ENCODE assay signal across 1 cellular context in the genomic region with DNA sequence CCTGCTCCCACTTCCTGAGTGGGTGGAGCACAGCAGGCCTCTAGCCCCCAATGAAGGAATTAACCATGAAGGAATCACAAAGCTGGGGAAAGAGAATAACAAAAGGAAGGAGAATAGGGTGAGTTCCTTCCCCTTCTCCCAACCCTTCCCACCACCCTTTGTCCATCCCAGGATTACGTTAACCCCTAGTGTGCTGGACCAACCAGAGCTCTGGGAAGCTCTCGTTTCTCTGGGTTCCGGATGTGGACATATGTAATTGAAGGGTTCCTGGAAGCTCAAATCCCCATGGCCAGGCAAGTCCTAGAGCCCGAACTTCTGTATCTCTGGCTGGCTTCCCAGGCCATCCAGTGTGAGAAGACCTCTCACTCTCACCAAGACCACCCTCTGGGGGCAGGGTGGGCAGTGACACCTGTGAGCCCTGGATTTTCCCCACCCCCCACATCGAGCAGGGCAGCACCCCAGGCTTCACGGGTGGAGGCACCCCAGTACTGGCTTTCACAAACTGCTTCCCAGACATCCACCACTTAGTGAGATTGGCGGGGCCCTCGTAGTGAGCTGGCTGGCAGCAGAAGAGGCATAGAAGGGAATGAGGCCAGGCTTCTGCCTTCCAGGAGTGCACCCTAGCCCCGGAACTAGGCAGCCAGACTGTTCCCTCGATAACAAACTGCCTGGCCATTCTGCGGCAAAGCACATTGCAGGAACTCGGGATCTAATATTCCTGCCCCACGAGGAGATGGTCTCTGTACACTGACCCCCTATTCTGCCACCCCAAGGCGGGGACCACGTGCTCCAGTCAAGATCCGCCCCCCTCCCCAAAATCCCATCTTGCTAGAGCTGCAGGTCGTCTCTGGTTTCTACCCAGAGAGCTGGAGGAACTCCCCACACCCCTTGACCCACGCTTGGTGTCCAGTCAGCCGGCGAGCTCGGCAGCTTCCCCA.
TF ChIP-seq lines count a peak whose summit lies in the region.

No MANE protein-coding gene starts in this region.

TF ChIP-seq in HCT116, 20 proteins besides CTCF, POLR2A, EP300 and RAD21 (continued from another document):
- TF ChIP-seq SP1 (IDR thresholded peaks at IDR 0.05; ENCODE audit: low read depth), result no peak
- no peak for TF ChIP-seq ZFX (IDR thresholded peaks at IDR 0.05)
- TF ChIP-seq TCF7L2 (IDR thresholded peaks at IDR 0.05; ENCODE audit: borderline replicate concordance, extremely low read depth, insufficient read depth, insufficient read length), result no peak
- TF ChIP-seq SRF (IDR thresholded peaks at IDR 0.05; ENCODE audit: low read depth), result no peak
